ENCODE assay signal across 34 cellular contexts in genomic region chr9:80251778-80252177, GRCh38.
"Had no signal": no experiment of that assay in that cellular context is flagged by ENCODE, and none has a peak within 500 bp of the region (broad histone marks: within the 10 kb centered on the region; RNA-seq: fewer than 3 reads in every experiment).

No MANE protein-coding gene starts in this region.

- H3K4me3 ChIP-seq: adrenal gland, body of pancreas, breast epithelium had no signal

- H3K27ac ChIP-seq: adrenal gland, body of pancreas, brain microvascular endothelial cell, breast epithelium, WERI-Rb-1 had no signal

- ATAC-seq: activated CD4-positive, CD25-positive, alpha-beta regulatory T cell treated with anti-CD3 and anti-CD28 coated beads, Interleukin-2, amount 50 U/mL, for 24 hours; activated CD8-positive, alpha-beta T cell treated with anti-CD3 and anti-CD28 coated beads for 36 hours; activated naive CD4-positive, alpha-beta T cell treated with anti-CD3 and anti-CD28 coated beads, Interleukin-2, amount 50 U/mL, for 72 hours; activated T-cell treated with anti-CD3 and anti-CD28 coated beads, Interleukin-2, amount 50 U/mL, for 4 hours; activated T-cell treated with anti-CD3 and anti-CD28 coated beads, Interleukin-2, amount 50 U/mL, for 72 hours; activated T-helper 17 cell treated with anti-CD3 and anti-CD28 coated beads, Interleukin-2, amount 50 U/mL, for 72 hours; body of pancreas; T-helper 17 cell; WTC11 had no signal

- FAIRE-seq: astrocyte, colon had no signal

- H3K36me3 ChIP-seq: adrenal gland, brain microvascular endothelial cell, breast epithelium, WERI-Rb-1 had no signal

- DNase-seq: activated CD4-positive, alpha-beta memory T cell treated with anti-CD3 and anti-CD28 coated beads for 36 hours; activated CD4-positive, alpha-beta T cell treated with anti-CD3 and anti-CD28 coated beads for 4 hours; activated CD4-positive, alpha-beta T cell treated with anti-CD3 and anti-CD28 coated beads, Interleukin-2, amount 10 ng/mL, durations not matched to agents 24 days and 14 days; activated CD4-positive, alpha-beta T cell treated with anti-CD3 and anti-CD28 coated beads, Interleukin-2, amount 50 U/mL, for 1 hour; activated CD4-positive, alpha-beta T cell treated with anti-CD3 and anti-CD28 coated beads, Interleukin-2, amount 50 U/mL, for 4 hours; activated CD4-positive, CD25-positive, alpha-beta regulatory T cell; activated CD8-positive, alpha-beta memory T cell treated with anti-CD3 and anti-CD28 coated beads, Interleukin-2, amount 50 U/mL, for 4 hours; activated CD8-positive, alpha-beta T cell treated with anti-CD3 and anti-CD28 coated beads for 36 hours; activated effector memory CD4-positive, alpha-beta T cell treated with anti-CD3 and anti-CD28 coated beads, Interleukin-2, amount 50 U/mL, for 16 hours; activated gamma-delta T cell treated with Interleukin-2 at 50 U/mL for 16 hours; activated naive CD4-positive, alpha-beta T cell; activated naive CD4-positive, alpha-beta T cell treated with anti-CD3 and anti-CD28 coated beads for 36 hours; activated naive CD4-positive, alpha-beta T cell treated with anti-CD3 and anti-CD28 coated beads, Interleukin-2, amount 50 U/mL, for 16 hours; activated naive CD8-positive, alpha-beta T cell treated with anti-CD3 and anti-CD28 coated beads for 36 hours; activated T-cell treated with anti-CD3 and anti-CD28 coated beads for 4 hours; activated T-cell treated with anti-CD3 and anti-CD28 coated beads, Interleukin-2, amount 50 U/mL, for 1 hour; activated T-cell treated with anti-CD3 and anti-CD28 coated beads, Interleukin-2, amount 50 U/mL, for 4 hours; activated T-cell treated with anti-CD3 and anti-CD28 coated beads, Interleukin-2, amount 50 U/mL, for 72 hours; adrenal gland; amniotic stem cell; aorta; body of pancreas; brain microvascular endothelial cell; central memory CD4-positive, alpha-beta T cell; T-helper 17 cell; T1000; WERI-Rb-1 had no signal

- H3K27me3 ChIP-seq: adrenal gland, body of pancreas, brain microvascular endothelial cell, breast epithelium had no signal

- H3K4me1 ChIP-seq: adrenal gland, body of pancreas, breast epithelium had no signal

- H3K9me3 ChIP-seq: adrenal gland, body of pancreas had no signal
